ENCODE assay signal across 14 cellular contexts in genomic region chr19:49855277-49855675, GRCh38. TPM values are rescaled to one million over a fixed set of nuclear protein-coding genes. Genes with fewer than 3 reads are reported as not detected.
DNase-seq lines count a peak whose midpoint lies in the region; ATAC-seq and TF ChIP-seq lines count a peak whose summit lies in the region.
"Had no signal": no experiment of that assay in that cellular context is flagged by ENCODE, and none has a peak within 500 bp of the region (broad histone marks: within the 10 kb centered on the region; RNA-seq: fewer than 3 reads in every experiment).

No MANE protein-coding gene starts in this region.

- WGBS in esophagus squamous epithelium, 2 donors, result 83% methylated on average over 4 of the region's 12 CpGs; no CpG with 5 or more reads in 1 of the 2 donors

- intact Hi-C loops in HCT116 (cut with micrococcal nuclease), result no loop called here
- intact Hi-C loops in esophagus squamous epithelium (cut with DNase I), result no loop called here

- H3K9me2 ChIP-seq in HCT116 (ENCODE audit: insufficient read depth), result no peaks in the 10 kb centered on the region

- no peaks in the 10 kb centered on the region for H4K20me1 ChIP-seq in HCT116 (ENCODE audit: insufficient read depth)

- no peak overlapping the region for H2AFZ ChIP-seq in HCT116 (ENCODE audit: low read depth, low read length, poor library complexity, severe bottlenecking)

- no peak overlapping the region for H3K9ac ChIP-seq in HCT116 (ENCODE audit: low read length)

- DNase-seq in HCT116 (ENCODE audit: low read depth, low spot score) (no peak), nephron progenitor cell (no peak), esophagus squamous epithelium (lab: John Stamatoyannopoulos, UW) (no peak)
- DNase-seq: activated CD4-positive, alpha-beta T cell treated with anti-CD3 and anti-CD28 coated beads, Interleukin-2, amount 50 U/mL, for 4 hours; activated effector memory CD4-positive, alpha-beta T cell treated with anti-CD3 and anti-CD28 coated beads, Interleukin-2, amount 50 U/mL, for 16 hours; central memory CD4-positive, alpha-beta T cell; HCEC 1CT; left ventricle myocardium superior; NCI-H1048; thyroid gland had no signal

- ATAC-seq in HCT116 (no peak), GM19023 (IDR thresholded peaks at IDR 0.05; ENCODE audit: unreplicated experiment) (no peak)
- ATAC-seq: left ventricle myocardium superior had no signal

- RAD21 ChIA-PET in HCT116 (lab: Charles Lee; ENCODE audit: low non-redundant PET in 1 of 2, low total read pairs in 2 of 2, uncharacterized antibody in 2 of 2, unreplicated experiment in 2 of 2), result no interaction called here

- no peaks in the 10 kb centered on the region for H3K9me3 Mint-ChIP-seq in nephron progenitor cell

- BruUV-seq in HCT116 (replicated peaks; lab: Mats Ljungman, UMichigan), result no TSS peak

- H3K36me3 ChIP-seq in HCT116 (ENCODE audit: control insufficient read depth in 1 of 2, insufficient read depth in 2 of 2, low read length in 2 of 2), result peaks cover 5 to 17% of the 10 kb centered on the region in 2 experiments; a peak in 3 of 4 replicates
- peaks cover 17 to 62% (median 29%) of the 10 kb centered on the region in 3 donors for H3K36me3 ChIP-seq in esophagus squamous epithelium

- peaks cover 26% of the 10 kb centered on the region for H3K4me1 Mint-ChIP-seq in nephron progenitor cell

- H3K27me3 Mint-ChIP-seq in nephron progenitor cell (ENCODE audit: low read depth, poor library complexity), result no peaks in the 10 kb centered on the region

- TF ChIP-seq CTCF in HCT116 (IDR thresholded peaks at IDR 0.05 in 2 of 3, conservative IDR thresholded peaks at IDR 0.05 in 1 of 3; ENCODE audit: borderline replicate concordance in 1 of 3, insufficient read depth in 1 of 3, low read depth in 2 of 3, low read length in 2 of 3), result no peak
- no peak for TF ChIP-seq CTCF in VCaP (conservative IDR thresholded peaks at IDR 0.05)
- TF ChIP-seq CTCF in nephron progenitor cell (IDR thresholded peaks at IDR 0.05), result no peak
- TF ChIP-seq CTCF in esophagus squamous epithelium (IDR thresholded peaks at IDR 0.05), result no peak

- H3K4me1 ChIP-seq in HCT116 (ENCODE audit: control insufficient read depth in 1 of 2, insufficient read depth in 2 of 2, low read length in 2 of 2) (peaks cover 10 to 31% of the 10 kb centered on the region in 2 experiments), esophagus squamous epithelium (peaks cover 6 to 37% (median 19%) of the 10 kb centered on the region in 3 donors)

- CTCF ChIA-PET in HCT116 (lab: Charles Lee), result no interaction called here

- H3K4me3 ChIP-seq in HCT116 (replicated peaks in 1 of 2; ENCODE audit: low read depth in 1 of 2, low read length in 2 of 2) (no peak overlapping the region), esophagus squamous epithelium (no peak overlapping the region)
- H3K4me3 ChIP-seq: smooth muscle cell, thyroid gland had no signal

- POLR2A ChIA-PET in HCT116 (lab: Charles Lee), result interaction anchor here (1.7 kb wide), 1 partner anchor 10 kb away, joined by 6 read pairs; no protein-coding TSS in a partner anchor

- no peaks in the 10 kb centered on the region for H3K9me3 ChIP-seq in HCT116 (ENCODE audit: control insufficient read depth in 1 of 2, insufficient read depth in 1 of 2, low read depth in 1 of 2, low read length in 2 of 2)
- H3K9me3 ChIP-seq in esophagus squamous epithelium, result no peaks in the 10 kb centered on the region
- H3K9me3 ChIP-seq: neutrophil, thyroid gland had no signal

- no peak for TF ChIP-seq RAD21 in HCT116 (IDR thresholded peaks at IDR 0.05; ENCODE audit: low read depth)

- H3K4me3 Mint-ChIP-seq in nephron progenitor cell, result no peak overlapping the region

- H3K27me3 ChIP-seq in HCT116 (ENCODE audit: insufficient read depth, low read length) (no peaks in the 10 kb centered on the region), esophagus squamous epithelium (no peaks in the 10 kb centered on the region)
- H3K27me3 ChIP-seq: thyroid gland had no signal

- H3K27ac ChIP-seq in HCT116 (ENCODE audit: low read depth, low read length) (peak overlapping the region; percentile 48), VCaP (peak overlapping the region; percentile 99), esophagus squamous epithelium (no peak overlapping the region)

- TF ChIP-seq POLR2A in HCT116 (IDR thresholded peaks at IDR 0.05; ENCODE audit: borderline replicate concordance, extremely low read depth, insufficient read depth, insufficient read length), result peak; percentile 40
- no peak for TF ChIP-seq POLR2A in esophagus squamous epithelium (IDR thresholded peaks at IDR 0.05)

- H3K36me3 Mint-ChIP-seq in nephron progenitor cell (ENCODE audit: low read depth), result peaks cover 24% of the 10 kb centered on the region

- H3K27ac Mint-ChIP-seq in nephron progenitor cell, result peak overlapping the region; percentile 91

- H3K79me2 ChIP-seq in HCT116 (ENCODE audit: insufficient read depth, low read length), result peaks cover 44% of the 10 kb centered on the region

- H3K4me2 ChIP-seq in HCT116 (ENCODE audit: low read length), result no peak overlapping the region
- H3K4me2 ChIP-seq: smooth muscle cell had no signal

TF ChIP-seq in HCT116, 20 proteins besides CTCF, POLR2A, EP300 and RAD21:
- TF ChIP-seq ELF1 (IDR thresholded peaks at IDR 0.05; ENCODE audit: borderline replicate concordance, low read depth) (no peak), CBX3 (IDR thresholded peaks at IDR 0.05; ENCODE audit: low read depth) (no peak), CEBPB (IDR thresholded peaks at IDR 0.05; ENCODE audit: low read depth) (no peak), ZNF274 (IDR thresholded peaks at IDR 0.05; ENCODE audit: low read depth, low read length) (no peak), EZH2phosphoT487 (IDR thresholded peaks at IDR 0.05; ENCODE audit: borderline replicate concordance) (no peak), FOSL1 (IDR thresholded peaks at IDR 0.05; ENCODE audit: low read depth) (no peak), JUND (IDR thresholded peaks at IDR 0.05) (no peak), EGR1 (IDR thresholded peaks at IDR 0.05; ENCODE audit: low read depth) (no peak), EZH2 (IDR thresholded peaks at IDR 0.05) (no peak), ZBTB33 (IDR thresholded peaks at IDR 0.05; ENCODE audit: extremely low read depth, insufficient replicate concordance, low read length) (no peak), YY1 (IDR thresholded peaks at IDR 0.05; ENCODE audit: extremely low read depth, insufficient replicate concordance, low read depth, low read length) (no peak), POLR2AphosphoS5 (IDR thresholded peaks at IDR 0.05; ENCODE audit: low read depth, low read length) (no peak)
- TF ChIP-seq, protein P1, sequence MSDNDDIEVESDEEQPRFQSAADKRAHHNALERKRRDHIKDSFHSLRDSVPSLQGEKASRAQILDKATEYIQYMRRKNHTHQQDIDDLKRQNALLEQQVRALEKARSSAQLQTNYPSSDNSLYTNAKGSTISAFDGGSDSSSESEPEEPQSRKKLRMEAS (IDR thresholded peaks at IDR 0.05), result no peak
- TF ChIP-seq, protein P2, sequence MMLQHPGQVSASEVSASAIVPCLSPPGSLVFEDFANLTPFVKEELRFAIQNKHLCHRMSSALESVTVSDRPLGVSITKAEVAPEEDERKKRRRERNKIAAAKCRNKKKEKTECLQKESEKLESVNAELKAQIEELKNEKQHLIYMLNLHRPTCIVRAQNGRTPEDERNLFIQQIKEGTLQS (IDR thresholded peaks at IDR 0.05), result no peak

RNA-seq across cellular contexts. Expression of gene PTOV1, which starts 4.3 kb away (rescaled TPM):
- total RNA-seq in HCT116 (2021; ENCODE audit: unreplicated experiment) (236 TPM), esophagus squamous epithelium (10 to 100 TPM; 31.3 to 57.0 (median 45.2) TPM)
- 179 and 183 TPM in 2 replicates for polyA plus RNA-seq in HCT116 (2012)

RNA-seq across cellular contexts. Expression of gene PNKP, which starts 12.1 kb away (rescaled TPM):
- total RNA-seq in HCT116 (2021; ENCODE audit: unreplicated experiment) (129 TPM), esophagus squamous epithelium (10 to 100 TPM; 33.3 to 42.3 (median 36.3) TPM)
- polyA plus RNA-seq in HCT116 (2012), result 53.4 and 61.0 TPM in 2 replicates

RNA-seq across cellular contexts. Expression of gene AKT1S1, which starts 21.9 kb away (rescaled TPM):
- total RNA-seq in HCT116 (2021; ENCODE audit: unreplicated experiment) (70.6 TPM), esophagus squamous epithelium (10 to 100 TPM; 16.2 to 31.0 (median 20.4) TPM)
- polyA plus RNA-seq in HCT116 (2012), result 49.3 and 54.5 TPM in 2 replicates

RNA-seq across cellular contexts. Expression of gene TBC1D17, which starts 22.2 kb away (rescaled TPM):
- total RNA-seq in HCT116 (2021; ENCODE audit: unreplicated experiment), result 32.9 TPM
- 25.9 and 27.8 TPM in 2 replicates for polyA plus RNA-seq in HCT116 (2012)
- total RNA-seq in esophagus squamous epithelium, result 10 to 100 TPM in 3 of 4 donors, 1 to 10 TPM in 1; 6.7 to 25.9 (median 16.9) TPM

RNA-seq across cellular contexts. Expression of gene MED25, which starts 37.2 kb away (rescaled TPM):
- total RNA-seq in HCT116 (2021; ENCODE audit: unreplicated experiment), result 77.7 TPM
- 56.6 and 62.7 TPM in 2 replicates for polyA plus RNA-seq in HCT116 (2012)
- total RNA-seq in esophagus squamous epithelium, result 10 to 100 TPM; 16.9 to 27.7 (median 23.9) TPM

Comparison
In these comparisons a context has a peak if more than half of its experiments do, and no peak if none do; other contexts are left out.
1. H3K27ac ChIP-seq: peak in HCT116 (single experiment) and VCaP (single experiment); none in esophagus squamous epithelium (0 of 4).